8 cellular contexts compared by ENCODE assay signal in genomic region chr1:44294588-44295007, GRCh38.
DNase-seq lines count a peak whose midpoint lies in the region; ATAC-seq and TF ChIP-seq lines count a peak whose summit lies in the region.

No MANE protein-coding gene starts in this region.

- H3K4me3 ChIP-seq in stomach, result no peak overlapping the region

- DNase-seq in HCEC 1CT, result peak; percentile 58
- peak; percentile 23 to 45 for DNase-seq in SHP77 (lab: John Stamatoyannopoulos, UW)
- peak; percentile 63 for DNase-seq in left cardiac atrium
- DNase-seq in stomach, result peak; percentile 29
- no peak for DNase-seq in activated T-helper 1 cell treated with anti-CD3 and anti-CD28 coated beads, Interleukin-12 subunit alpha, Interleukin-12 subunit beta, Interleukin-2, Interleukin-4 antibody, amounts not matched to agents 30 ng/mL and 10 ng/mL and 1 ng/mL, durations not matched to agents 14 hours and 24 hours and 36 hours (ENCODE audit: low spot score)
- no peak for DNase-seq in NK-92 (lab: John Stamatoyannopoulos, UW; ENCODE audit: unreplicated experiment)
- DNase-seq in central memory CD4-positive, alpha-beta T cell, result no peak

- H3K27ac Mint-ChIP-seq in activated T-helper 1 cell treated with anti-CD3 and anti-CD28 coated beads, Interleukin-12 subunit alpha, Interleukin-12 subunit beta, Interleukin-2, Interleukin-4 antibody, amounts not matched to agents 30 ng/mL and 10 ng/mL and 1 ng/mL, durations not matched to agents 14 hours and 24 hours and 36 hours, result no peak overlapping the region

- TF ChIP-seq CTCF in stomach (IDR thresholded peaks at IDR 0.05), result peak in 2 of 7 experiments; percentile 6 to 11

- peaks cover 11% of the 10 kb centered on the region for H3K36me3 Mint-ChIP-seq in activated T-helper 1 cell treated with anti-CD3 and anti-CD28 coated beads, Interleukin-12 subunit alpha, Interleukin-12 subunit beta, Interleukin-2, Interleukin-4 antibody, amounts not matched to agents 30 ng/mL and 10 ng/mL and 1 ng/mL, durations not matched to agents 14 hours and 24 hours and 36 hours (ENCODE audit: low read depth)

- H3K9me3 ChIP-seq in stomach, result no peaks in the 10 kb centered on the region

- ATAC-seq in left cardiac atrium (peak; percentile 63 to 87), HG03039 (IDR thresholded peaks at IDR 0.05; ENCODE audit: unreplicated experiment) (no peak)

- peaks cover 7 to 17% (median 10%) of the 10 kb centered on the region in 4 donors for H3K4me1 ChIP-seq in stomach

- intact Hi-C loops in left cardiac atrium (cut with DNase I) (no loop called here), stomach (cut with DNase I; ENCODE audit: low total_unique reads) (no loop called here)
- intact Hi-C loops in activated T-helper 1 cell treated with anti-CD3 and anti-CD28 coated beads, Interleukin-12 subunit alpha, Interleukin-12 subunit beta, Interleukin-2, Interleukin-4 antibody, amounts not matched to agents 30 ng/mL and 10 ng/mL and 1 ng/mL, durations not matched to agents 14 hours and 24 hours and 36 hours (cut with micrococcal nuclease), result no loop called here

- no peak overlapping the region for H3K4me3 Mint-ChIP-seq in activated T-helper 1 cell treated with anti-CD3 and anti-CD28 coated beads, Interleukin-12 subunit alpha, Interleukin-12 subunit beta, Interleukin-2, Interleukin-4 antibody, amounts not matched to agents 30 ng/mL and 10 ng/mL and 1 ng/mL, durations not matched to agents 14 hours and 24 hours and 36 hours

- no peak overlapping the region for H3K27ac ChIP-seq in stomach

- H3K27me3 ChIP-seq in stomach, result no peaks in the 10 kb centered on the region

- no peak for TF ChIP-seq POLR2A in stomach (IDR thresholded peaks at IDR 0.05)

- peaks cover 7 to 82% (median 77%) of the 10 kb centered on the region in 4 donors for H3K36me3 ChIP-seq in stomach

- H3K4me1 Mint-ChIP-seq in activated T-helper 1 cell treated with anti-CD3 and anti-CD28 coated beads, Interleukin-12 subunit alpha, Interleukin-12 subunit beta, Interleukin-2, Interleukin-4 antibody, amounts not matched to agents 30 ng/mL and 10 ng/mL and 1 ng/mL, durations not matched to agents 14 hours and 24 hours and 36 hours (ENCODE audit: low read depth), result no peaks in the 10 kb centered on the region

- 62 to 80% (median 75%) methylated on average over 4 of the region's 4 CpGs for WGBS in stomach, 5 donors

- no peak for TF ChIP-seq EP300 in stomach (IDR thresholded peaks at IDR 0.05)

- no peaks in the 10 kb centered on the region for H3K27me3 Mint-ChIP-seq in activated T-helper 1 cell treated with anti-CD3 and anti-CD28 coated beads, Interleukin-12 subunit alpha, Interleukin-12 subunit beta, Interleukin-2, Interleukin-4 antibody, amounts not matched to agents 30 ng/mL and 10 ng/mL and 1 ng/mL, durations not matched to agents 14 hours and 24 hours and 36 hours (ENCODE audit: insufficient read depth)

- H3K9me3 Mint-ChIP-seq in activated T-helper 1 cell treated with anti-CD3 and anti-CD28 coated beads, Interleukin-12 subunit alpha, Interleukin-12 subunit beta, Interleukin-2, Interleukin-4 antibody, amounts not matched to agents 30 ng/mL and 10 ng/mL and 1 ng/mL, durations not matched to agents 14 hours and 24 hours and 36 hours, result no peaks in the 10 kb centered on the region

Comparison
In these comparisons a context has a peak if more than half of its experiments do, and no peak if none do; other contexts are left out.
1. DNase-seq: peak in HCEC 1CT (single experiment), SHP77 (2 of 2), left cardiac atrium (single experiment) and stomach (single experiment); none in activated T-helper 1 cell treated with anti-CD3 and anti-CD28 coated beads, Interleukin-12 subunit alpha, Interleukin-12 subunit beta, Interleukin-2, Interleukin-4 antibody, amounts not matched to agents 30 ng/mL and 10 ng/mL and 1 ng/mL, durations not matched to agents 14 hours and 24 hours and 36 hours (single experiment), NK-92 (single experiment) and central memory CD4-positive, alpha-beta T cell (single experiment).